In the genomic region with DNA sequence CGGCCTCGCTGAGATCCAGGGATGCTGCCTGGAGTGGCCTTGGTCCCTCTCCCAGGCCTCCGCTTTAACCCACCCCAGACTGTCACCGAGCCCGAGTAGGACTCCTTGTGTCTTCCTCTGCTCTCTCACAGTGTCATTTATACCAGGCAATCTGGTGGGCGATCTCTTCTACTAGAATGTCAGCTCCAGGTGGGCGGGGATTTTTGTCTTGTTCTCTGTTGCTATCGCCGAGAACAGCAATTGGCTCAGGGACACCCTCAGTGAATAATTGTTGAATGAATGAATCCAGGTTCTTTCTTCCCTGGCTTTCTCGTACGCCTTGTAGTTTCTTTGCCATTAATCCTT, we compare ENCODE assay signal across 1 cellular context.
TF ChIP-seq lines count a peak whose summit lies in the region.

No MANE protein-coding gene starts in this region.

TF ChIP-seq in K562, 482 proteins besides CTCF, POLR2A, EP300 and RAD21:
- no peak for TF ChIP-seq BRD4 (IDR thresholded peaks at IDR 0.05)
- peak in 1 of 2 experiments; percentile 50; a peak in 1 of 4 replicates for TF ChIP-seq SIN3A (IDR thresholded peaks at IDR 0.05; ENCODE audit: borderline replicate concordance in 2 of 2, control insufficient read depth in 1 of 2, low read depth in 2 of 2, low read length in 2 of 2)
- TF ChIP-seq BDP1 (IDR thresholded peaks at IDR 0.05; ENCODE audit: insufficient read depth, insufficient read length): no peak
- peak; percentile 12 for TF ChIP-seq SAP30 (IDR thresholded peaks at IDR 0.05; ENCODE audit: borderline replicate concordance, insufficient read depth, low read depth, low read length, poor library complexity, severe bottlenecking)
- peak; percentile 60 for TF ChIP-seq TBP (optimal IDR thresholded peaks at IDR 0.05; ENCODE audit: low read depth, low read length)
- 0 out of 2 replicates have a peak, but pooled peaks have one; percentile 25 for TF ChIP-seq KAT7 (CRISPR knock-in tag; IDR thresholded peaks at IDR 0.05; ENCODE audit: borderline replicate concordance)
